7 cellular contexts compared by ENCODE assay signal in the genomic region with DNA sequence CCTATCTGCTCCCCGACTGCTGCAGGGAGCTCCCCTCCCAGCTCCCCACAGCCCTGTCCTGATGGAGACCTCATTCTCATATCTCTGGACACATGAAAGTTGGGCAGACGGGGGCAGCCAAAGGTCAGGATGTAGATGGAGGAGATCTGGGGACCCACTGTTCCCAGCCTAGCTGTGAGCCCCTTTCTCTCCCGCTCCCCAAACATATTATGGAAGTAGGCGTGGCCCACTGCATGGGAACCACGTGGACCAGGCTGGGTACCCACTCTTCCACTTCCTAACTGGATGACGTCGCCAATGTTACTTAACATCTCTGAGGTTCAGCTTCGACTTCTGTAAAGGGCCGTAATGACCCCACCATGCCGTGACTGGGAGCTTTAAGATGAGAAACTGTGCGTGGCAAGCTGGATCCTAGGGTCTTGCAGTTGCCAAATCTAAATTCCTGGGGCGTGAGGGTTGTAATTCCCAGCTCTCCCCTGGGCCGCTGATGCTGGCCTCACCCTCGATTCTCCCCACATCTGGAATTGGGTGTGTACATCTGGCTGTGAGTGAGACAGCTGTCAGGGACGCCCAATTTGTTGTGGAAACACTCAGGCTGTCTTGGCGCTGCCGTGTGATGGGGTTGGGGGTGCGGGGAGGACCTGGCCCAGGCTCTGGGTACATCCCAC. TPM values are rescaled to one million over a fixed set of nuclear protein-coding genes. Genes with fewer than 3 reads are reported as not detected.
DNase-seq lines count a peak whose midpoint lies in the region; ATAC-seq, FAIRE-seq and TF ChIP-seq lines count a peak whose summit lies in the region.

No MANE protein-coding gene starts in this region.

- 13 to 39% (median 29%) methylated on average over 18 of the region's 18 CpGs for WGBS in small intestine, 3 donors

- no peaks in the 10 kb centered on the region for H3K4me1 ChIP-seq in small intestine (ENCODE audit: control insufficient read depth in 2 of 2, insufficient read depth in 1 of 2, low read depth in 1 of 2, low read length in 1 of 2)

- intact Hi-C loops in left ventricle myocardium superior (cut with micrococcal nuclease): no loop called here

- peak overlapping the region; percentile 98 for H3K27ac ChIP-seq in VCaP
- H3K27ac ChIP-seq in small intestine (ENCODE audit: low read depth in 1 of 2, low read length in 1 of 2): peak overlapping the region in 1 of 2 donors; percentile 91

- peak; percentile 45 for ATAC-seq in left ventricle myocardium superior

- DNase-seq in HFF-Myc (ENCODE audit: extremely low read depth, low read depth) (peak; percentile 95), left ventricle myocardium superior (peak; percentile 75), small intestine (peak; percentile 29), cerebellar nuclear complex (lab: John Stamatoyannopoulos, UW) (no peak), T-helper 9 cell (no peak)
- no peak for DNase-seq in stimulated activated CD4-positive, alpha-beta T cell treated with anti-CD3 and anti-CD28 coated beads, Interleukin-4, amount 100 ng/mL, for 1 hour

- H3K27me3 ChIP-seq in small intestine (ENCODE audit: control insufficient read depth in 2 of 2, insufficient read depth in 2 of 2, low read length in 2 of 2): no peaks in the 10 kb centered on the region

- peaks cover 0 to under 1% of the 10 kb centered on the region in 2 donors for H3K36me3 ChIP-seq in small intestine (ENCODE audit: control insufficient read depth in 2 of 2, insufficient read depth in 2 of 2, low read length in 2 of 2)

- peak overlapping the region; percentile 92 for H3K4me3 ChIP-seq in HFF-Myc (replicated peaks; ENCODE audit: low read depth, low read length)
- H3K4me3 ChIP-seq in small intestine (ENCODE audit: low read depth in 1 of 2, low read length in 2 of 2): peak overlapping the region; percentile 63 to 97

- TF ChIP-seq CTCF in HFF-Myc (IDR thresholded peaks at IDR 0.05; ENCODE audit: low read depth, low read length, missing control alignments) (no peak), VCaP (conservative IDR thresholded peaks at IDR 0.05) (no peak)

- H3K9me3 ChIP-seq in small intestine (ENCODE audit: control insufficient read depth, low read depth): no peaks in the 10 kb centered on the region

- no peak for FAIRE-seq in small intestine (lab: Jason Lieb, UNC)

RNA-seq across cellular contexts. Expression of gene CDC42EP2, which starts 1.8 kb away (rescaled TPM):
- total RNA-seq in left ventricle myocardium superior: 13.0 TPM
- 10 to 100 TPM; 22.2 to 39.4 (median 29.1) TPM for polyA plus RNA-seq in small intestine

RNA-seq across cellular contexts. Expression of gene DPF2, which starts 17.2 kb away (rescaled TPM):
- total RNA-seq in left ventricle myocardium superior: 53.9 TPM
- polyA plus RNA-seq in small intestine: 10 to 100 TPM; 12.5 to 22.6 (median 17.6) TPM

RNA-seq across cellular contexts. Expression of gene TIGD3, which starts 38.1 kb away (rescaled TPM):
- 0.97 TPM for total RNA-seq in left ventricle myocardium superior
- 1 to 10 TPM; 2.1 to 9.4 (median 5.1) TPM for polyA plus RNA-seq in small intestine

RNA-seq across cellular contexts. Expression of gene POLA2, which starts 54.7 kb away (rescaled TPM):
- total RNA-seq in left ventricle myocardium superior: 3.5 TPM
- polyA plus RNA-seq in small intestine: 10 to 100 TPM in 1 of 3 donors, 1 to 10 TPM in 2; 1.3 to 12.8 (median 5.4) TPM

Comparison
In these comparisons a context has a peak if more than half of its experiments do, and no peak if none do; other contexts are left out.
1. DNase-seq: peak in HFF-Myc (single experiment), left ventricle myocardium superior (single experiment) and small intestine (single experiment); none in cerebellar nuclear complex (0 of 2), T-helper 9 cell (single experiment) and stimulated activated CD4-positive, alpha-beta T cell treated with anti-CD3 and anti-CD28 coated beads, Interleukin-4, amount 100 ng/mL, for 1 hour (single experiment).